ENCODE assay signal across 30 cellular contexts in genomic region chr3:170956647-170957046, GRCh38.
"Had no signal": no experiment of that assay in that cellular context is flagged by ENCODE, and none has a peak within 500 bp of the region (broad histone marks: within the 10 kb centered on the region; RNA-seq: fewer than 3 reads in every experiment).

No MANE protein-coding gene starts in this region.

- H3K27ac Mint-ChIP-seq: naive thymus-derived CD8-positive, alpha-beta T cell; natural killer cell treated with Interleukin-12 subunit alpha and Interleukin-12 subunit beta and Interleukin-15 and Interleukin-18, amount 100 ng/mL, for 72 hours; nephron progenitor cell; stimulated activated memory B cell treated with anti-CD40 and anti-IgM and Interleukin-4, amounts not matched to agents 10 μg/mL and 1 μg/mL and 100 μg/mL, for 72 hours; stimulated activated naive CD8-positive, alpha-beta T cell treated with anti-CD3 and anti-CD28 coated beads, Interleukin-15, amount 100 ng/mL, for 72 hours; type B pancreatic cell had no signal

- H3K36me3 Mint-ChIP-seq: naive thymus-derived CD8-positive, alpha-beta T cell; natural killer cell treated with Interleukin-12 subunit alpha and Interleukin-12 subunit beta and Interleukin-15 and Interleukin-18, amount 100 ng/mL, for 72 hours; stimulated activated memory B cell treated with anti-CD40 and anti-IgM and Interleukin-4, amounts not matched to agents 10 μg/mL and 1 μg/mL and 100 μg/mL, for 72 hours; type B pancreatic cell had no signal

- FAIRE-seq: pancreas had no signal

- ATAC-seq: naive thymus-derived CD8-positive, alpha-beta T cell; natural killer cell treated with Interleukin-12 subunit alpha and Interleukin-12 subunit beta and Interleukin-15 and Interleukin-18, amount 100 ng/mL, for 72 hours; pancreas; right cardiac atrium; sciatic nerve; stimulated activated memory B cell treated with anti-CD40 and anti-IgM and Interleukin-4, amounts not matched to agents 10 μg/mL and 1 μg/mL and 100 μg/mL, for 72 hours; stimulated activated naive CD8-positive, alpha-beta T cell treated with anti-CD3 and anti-CD28 coated beads, Interleukin-15, amount 100 ng/mL, for 72 hours; stimulated activated naive CD8-positive, alpha-beta T cell treated with anti-CD3 and anti-CD28 coated beads, Interleukin-15, Interleukin-2, amounts not matched to agents 100 U/mL and 50 U/mL, for 24 hours; upper lobe of right lung had no signal

- H3K4me2 ChIP-seq: smooth muscle cell had no signal

- H3K4me3 Mint-ChIP-seq: naive thymus-derived CD8-positive, alpha-beta T cell; natural killer cell treated with Interleukin-12 subunit alpha and Interleukin-12 subunit beta and Interleukin-15 and Interleukin-18, amount 100 ng/mL, for 72 hours; nephron progenitor cell; neural crest cell; stimulated activated memory B cell treated with anti-CD40 and anti-IgM and Interleukin-4, amounts not matched to agents 10 μg/mL and 1 μg/mL and 100 μg/mL, for 72 hours; stimulated activated naive CD8-positive, alpha-beta T cell treated with anti-CD3 and anti-CD28 coated beads, Interleukin-15, amount 100 ng/mL, for 72 hours; type B pancreatic cell had no signal

- H3K4me1 Mint-ChIP-seq: naive thymus-derived CD8-positive, alpha-beta T cell; nephron progenitor cell; stimulated activated memory B cell treated with anti-CD40 and anti-IgM and Interleukin-4, amounts not matched to agents 10 μg/mL and 1 μg/mL and 100 μg/mL, for 72 hours; stimulated activated naive CD8-positive, alpha-beta T cell treated with anti-CD3 and anti-CD28 coated beads, Interleukin-15, amount 100 ng/mL, for 72 hours had no signal

- H3K27me3 ChIP-seq: neutrophil, pancreas, spleen, suprapubic skin, testis, tibial artery, transverse colon, upper lobe of right lung, uterus had no signal

- H3K36me3 ChIP-seq: neutrophil, pancreas, prostate gland, spleen, suprapubic skin, tibial artery, transverse colon, upper lobe of right lung, uterus had no signal

- H3K9me3 ChIP-seq: neutrophil, pancreas, prostate gland, spleen, suprapubic skin, testis, tibial artery, transverse colon, upper lobe of right lung, uterus had no signal

- H3K9me3 Mint-ChIP-seq: naive thymus-derived CD8-positive, alpha-beta T cell; natural killer cell treated with Interleukin-12 subunit alpha and Interleukin-12 subunit beta and Interleukin-15 and Interleukin-18, amount 100 ng/mL, for 72 hours; nephron progenitor cell; stimulated activated memory B cell treated with anti-CD40 and anti-IgM and Interleukin-4, amounts not matched to agents 10 μg/mL and 1 μg/mL and 100 μg/mL, for 72 hours; stimulated activated naive CD8-positive, alpha-beta T cell treated with anti-CD3 and anti-CD28 coated beads, Interleukin-15, amount 100 ng/mL, for 72 hours; type B pancreatic cell had no signal

- H3K4me3 ChIP-seq: pancreas, prostate gland, skin epidermis, smooth muscle cell, spleen, suprapubic skin, testis, tibial artery, transverse colon, upper lobe of right lung, uterus had no signal

- H3K4me1 ChIP-seq: pancreas, prostate gland, spleen, suprapubic skin, testis, tibial artery, upper lobe of right lung, uterus had no signal

- H3K27ac ChIP-seq: neutrophil, pancreas, prostate gland, skin epidermis, spleen, suprapubic skin, testis, tibial artery, transverse colon, upper lobe of right lung, uterus had no signal

- DNase-seq: naive thymus-derived CD8-positive, alpha-beta T cell; nephron progenitor cell; nucleus accumbens; pancreas; right cardiac atrium; spleen; stimulated activated CD4-positive, alpha-beta T cell treated with anti-CD3 and anti-CD28 coated beads, Interleukin-12 subunit alpha, Interleukin-12 subunit beta, amount 100 ng/mL, for 4 hours; stimulated activated CD4-positive, alpha-beta T cell treated with anti-CD3 and anti-CD28 coated beads, Interleukin-1b, Interleukin-23, amount 100 ng/mL, for 48 hours; stimulated activated CD4-positive, alpha-beta T cell treated with anti-CD3 and anti-CD28 coated beads, Interleukin-4, amount 100 ng/mL, for 1 hour; stimulated activated CD4-positive, alpha-beta T cell treated with anti-CD3 and anti-CD28 coated beads, Interleukin-4, amount 100 ng/mL, for 4 hours; stimulated activated CD8-positive, alpha-beta memory T cell treated with anti-CD3 and anti-CD28 coated beads, Interleukin-4, amount 100 ng/mL, for 48 hours; stimulated activated naive CD4-positive, alpha-beta T cell; stimulated activated naive CD8-positive, alpha-beta T cell treated with anti-CD3 and anti-CD28 coated beads, Interleukin-15, amount 100 ng/mL, for 72 hours; stimulated activated naive CD8-positive, alpha-beta T cell treated with anti-CD3 and anti-CD28 coated beads, Interleukin-15, Interleukin-2, amounts not matched to agents 100 U/mL and 50 U/mL, for 24 hours; substantia nigra; testis; tibial artery; transverse colon; upper lobe of right lung; uterus had no signal

- H3K27me3 Mint-ChIP-seq: type B pancreatic cell had no signal
